11 cellular contexts compared by ENCODE assay signal in genomic region chr12:15601210-15601800, GRCh38.
DNase-seq lines count a peak whose midpoint lies in the region; ATAC-seq, FAIRE-seq and TF ChIP-seq lines count a peak whose summit lies in the region.
"Had no signal": no experiment of that assay in that cellular context is flagged by ENCODE, and none has a peak within 500 bp of the region (broad histone marks: within the 10 kb centered on the region; RNA-seq: fewer than 3 reads in every experiment).

No MANE protein-coding gene starts in this region.

- ATAC-seq in GM18873 (IDR thresholded peaks at IDR 0.05; ENCODE audit: low FRiP score, unreplicated experiment) (no peak), HG02870 (IDR thresholded peaks at IDR 0.05; ENCODE audit: unreplicated experiment) (no peak), GM21737 (IDR thresholded peaks at IDR 0.05; ENCODE audit: unreplicated experiment) (no peak)
- ATAC-seq: WTC11 had no signal

- TF ChIP-seq CTCF in foreskin fibroblast (IDR thresholded peaks at IDR 0.05; ENCODE audit: low read depth, low read length) = no peak

- peak; percentile 20 for DNase-seq in stimulated activated CD4-positive, alpha-beta T cell treated with anti-CD3 and anti-CD28 coated beads, Interleukin-1b, Interleukin-23, amount 100 ng/mL, for 48 hours
- DNase-seq in stimulated activated CD4-positive, alpha-beta T cell treated with anti-CD3 and anti-CD28 coated beads, Interleukin-2, amount 100 ng/mL, for 24 hours = no peak
- DNase-seq in RCC 7860 (ENCODE audit: low spot score) (peak; percentile 69), foreskin fibroblast (peak; percentile 92 to 93), mucosa of gallbladder (ENCODE audit: low spot score) (no peak)
- DNase-seq: NCI-H1694 had no signal

- H3K4me3 ChIP-seq in foreskin fibroblast (ENCODE audit: low read depth in 1 of 2, low read length in 2 of 2) = no peak overlapping the region
- H3K4me3 ChIP-seq: ascending aorta had no signal

- peak; percentile 86 for FAIRE-seq in RCC 7860 (lab: Jason Lieb, UNC)

Comparison
In these comparisons a context has a peak if more than half of its experiments do, and no peak if none do; other contexts are left out.
1. DNase-seq: peak in stimulated activated CD4-positive, alpha-beta T cell treated with anti-CD3 and anti-CD28 coated beads, Interleukin-1b, Interleukin-23, amount 100 ng/mL, for 48 hours (single experiment), RCC 7860 (single experiment) and foreskin fibroblast (2 of 2); none in stimulated activated CD4-positive, alpha-beta T cell treated with anti-CD3 and anti-CD28 coated beads, Interleukin-2, amount 100 ng/mL, for 24 hours (0 of 2) and mucosa of gallbladder (single experiment).